ENCODE assay signal across 11 cellular contexts in the genomic region with DNA sequence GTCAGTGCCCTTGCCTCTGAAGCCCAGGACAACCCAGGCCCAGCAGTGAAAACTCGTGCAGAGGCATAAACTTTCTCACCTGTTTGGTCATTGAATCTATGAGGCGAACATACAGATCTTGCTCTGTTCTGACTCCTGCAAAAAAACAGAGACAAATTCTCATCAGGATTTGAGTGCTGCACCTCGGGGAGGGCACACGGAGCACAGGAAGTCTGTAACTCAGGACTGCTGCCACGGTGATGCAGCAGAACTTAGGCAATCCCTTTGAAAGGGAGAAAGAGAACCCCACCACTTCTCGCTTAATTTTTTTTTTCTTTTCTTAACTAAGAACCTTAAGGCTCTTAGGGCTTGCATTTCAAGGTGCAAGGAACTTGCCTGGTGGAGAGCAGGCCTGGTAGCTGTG. TPM values are rescaled to one million over a fixed set of nuclear protein-coding genes. Genes with fewer than 3 reads are reported as not detected.
A peak's percentile ranks its signal among the peaks of the same experiment; 100 is the strongest.
DNase-seq lines count a peak whose midpoint lies in the region; ATAC-seq, FAIRE-seq and TF ChIP-seq lines count a peak whose summit lies in the region.
"Had no signal": no experiment of that assay in that cellular context is flagged by ENCODE, and none has a peak within 500 bp of the region (broad histone marks: within the 10 kb centered on the region; RNA-seq: fewer than 3 reads in every experiment).

No MANE protein-coding gene starts in this region.

- H3K23ac ChIP-seq in H1 (ENCODE audit: insufficient read length), result no peak overlapping the region

- no peak overlapping the region for H4K5ac ChIP-seq in H1 (ENCODE audit: insufficient read length, low read depth, low read length)

- H3K9me3 ChIP-seq in HEK293 (ENCODE audit: control insufficient read depth, insufficient read depth, low read depth, low read length) (no peaks in the 10 kb centered on the region), H1 (ENCODE audit: insufficient read depth in 2 of 2, low read depth in 1 of 2, low read length in 1 of 2) (no peaks in the 10 kb centered on the region)

- no peak overlapping the region for H2BK5ac ChIP-seq in H1 (ENCODE audit: low read depth, low read length)

- CTCF ChIA-PET in HEK293 (lab: Yijun Ruan, JAX), result no interaction called here
- CTCF ChIA-PET in H1 (lab: Charles Lee; ENCODE audit: partially characterized antibody), result interaction anchor here (1.8 kb wide), 1 partner anchor 11 kb away, joined by 4 read pairs; no protein-coding TSS in a partner anchor
- CTCF ChIA-PET in activated CD4-positive, alpha-beta memory T cell treated with anti-CD3 and anti-CD28 coated beads for 36 hours (lab: Charles Lee), result interaction anchor here (1.4 kb wide), 1 partner anchor 8 kb away, joined by 4 read pairs; no protein-coding TSS in a partner anchor

- H3K4me2 ChIP-seq in H1 (ENCODE audit: insufficient read depth in 1 of 2, low read depth in 2 of 2, low read length in 2 of 2), result peak overlapping the region in 1 of 2 experiments; percentile 80; a peak in 3 of 4 replicates

- H3K4me3 Mint-ChIP-seq in osteocyte (ENCODE audit: unreplicated experiment), result peak overlapping the region; percentile 71
- no peak overlapping the region for H3K4me3 Mint-ChIP-seq in activated CD4-positive, alpha-beta memory T cell treated with anti-CD3 and anti-CD28 coated beads for 36 hours

- TF ChIP-seq CTCF in HEK293 (tag by site-specific recombination; IDR thresholded peaks at IDR 0.05), result no peak
- no peak for TF ChIP-seq CTCF in H1 (IDR thresholded peaks at IDR 0.05; ENCODE audit: control extremely low read depth in 1 of 3, insufficient read depth in 1 of 3, low read depth in 1 of 3, low read length in 3 of 3)
- no peak for TF ChIP-seq CTCF in osteocyte (IDR thresholded peaks at IDR 0.05)

- no peak for TF ChIP-seq POLR2A in H1 (IDR thresholded peaks at IDR 0.05; ENCODE audit: control extremely low read depth in 1 of 2, low read depth in 2 of 2, low read length in 2 of 2)

- H3K14ac ChIP-seq in H1 (ENCODE audit: insufficient read length), result no peak overlapping the region

- H2BK20ac ChIP-seq in H1 (ENCODE audit: low read length), result no peak overlapping the region

- TF ChIP-seq EP300 in H1 (IDR thresholded peaks at IDR 0.05; ENCODE audit: borderline replicate concordance in 1 of 2, low read depth in 2 of 2, low read length in 2 of 2), result no peak

- TF ChIP-seq RAD21 in H1 (IDR thresholded peaks at IDR 0.05 in 1 of 2, conservative IDR thresholded peaks at IDR 0.05 in 1 of 2; ENCODE audit: low read depth in 2 of 2, low read length in 2 of 2), result no peak

- no peaks in the 10 kb centered on the region for H3K79me1 ChIP-seq in H1 (ENCODE audit: low read depth, low read length)

- H3K56ac ChIP-seq in H1 (replicated peaks; ENCODE audit: insufficient read length, low read depth, low read length), result no peak overlapping the region

- H3K36me3 ChIP-seq in HEK293 (ENCODE audit: control insufficient read depth in 2 of 2, insufficient read depth in 1 of 2, low read length in 2 of 2) (peaks cover 0 to 20% of the 10 kb centered on the region in 2 experiments; a peak in 1 of 3 replicates), H1 (ENCODE audit: control insufficient read depth in 2 of 4, insufficient read depth in 4 of 4, low read length in 3 of 4) (no peaks in the 10 kb centered on the region; a peak in 1 of 8 replicates)

- no peak overlapping the region for H2AK5ac ChIP-seq in H1 (ENCODE audit: low read depth, low read length)

- no peak for ATAC-seq in HG02938 (IDR thresholded peaks at IDR 0.05; ENCODE audit: unreplicated experiment)

- DNase-seq in COLO668 (lab: John Stamatoyannopoulos, UW; ENCODE audit: unreplicated experiment) (peak; percentile 4), H1 (ENCODE audit: low read depth in 1 of 2, low spot score in 2 of 2) (peak in 1 of 2 experiments; percentile 46), osteocyte (ENCODE audit: extremely low spot score, unreplicated experiment) (peak; percentile 21), GM03348 (ENCODE audit: low spot score) (no peak)
- no peak for DNase-seq in activated CD4-positive, alpha-beta memory T cell treated with anti-CD3 and anti-CD28 coated beads for 36 hours
- DNase-seq: NCI-H526 treated with DMSO at 0.1 percent for 48 hours, T-helper 2 cell had no signal

- H4K91ac ChIP-seq in H1 (replicated peaks; ENCODE audit: insufficient read length, low read length), result no peak overlapping the region

- no peaks in the 10 kb centered on the region for H3K79me2 ChIP-seq in H1 (ENCODE audit: control insufficient read depth in 1 of 2, insufficient read depth in 2 of 2, low read length in 2 of 2)

- no peak overlapping the region for H3K9ac ChIP-seq in H1 (replicated peaks in 1 of 4; ENCODE audit: extremely low read depth in 1 of 4, low read depth in 3 of 4, low read length in 3 of 4)

- POLR2A ChIA-PET in HEK293 (lab: Yijun Ruan, JAX) (no interaction called here), H1 (lab: Charles Lee; ENCODE audit: partially characterized antibody) (interaction anchor here (1.2 to 1.3 kb wide), 2 partner anchors 8 to 11 kb away, joined by 3 to 4 read pairs; no protein-coding TSS in a partner anchor)
- POLR2A ChIA-PET in activated CD4-positive, alpha-beta memory T cell treated with anti-CD3 and anti-CD28 coated beads for 36 hours (lab: Charles Lee), result no interaction called here

- peaks cover 5% of the 10 kb centered on the region for H3K36me3 Mint-ChIP-seq in osteocyte (ENCODE audit: unreplicated experiment)
- no peaks in the 10 kb centered on the region for H3K36me3 Mint-ChIP-seq in activated CD4-positive, alpha-beta memory T cell treated with anti-CD3 and anti-CD28 coated beads for 36 hours

- peaks cover 9% of the 10 kb centered on the region for H3K4me1 ChIP-seq in HEK293 (ENCODE audit: control insufficient read depth, insufficient read depth, low read length)
- peaks cover 12 to 19% (median 17%) of the 10 kb centered on the region in 4 experiments for H3K4me1 ChIP-seq in H1 (replicated peaks in 1 of 4; ENCODE audit: control insufficient read depth in 3 of 4, insufficient read depth in 4 of 4, low read length in 3 of 4)

- H3K27ac Mint-ChIP-seq in osteocyte (ENCODE audit: unreplicated experiment), result peak overlapping the region; percentile 52
- no peak overlapping the region for H3K27ac Mint-ChIP-seq in activated CD4-positive, alpha-beta memory T cell treated with anti-CD3 and anti-CD28 coated beads for 36 hours

- no peak overlapping the region for H3K4ac ChIP-seq in H1 (replicated peaks; ENCODE audit: insufficient read length, low read depth, low read length)

- no peak for FAIRE-seq in H1 (lab: Jason Lieb, UNC)
- FAIRE-seq: HTR-8/SVneo, islet of Langerhans had no signal

- no peak overlapping the region for H2BK15ac ChIP-seq in H1 (ENCODE audit: low read length)

- intact Hi-C loops in activated CD4-positive, alpha-beta memory T cell treated with anti-CD3 and anti-CD28 coated beads for 36 hours (cut with micrococcal nuclease), result loop anchor here (5.0 to 10.0 kb wide), 3 partner anchors 87 to 925 kb away; partner anchors contain the start of gene C10orf143

- H4K8ac ChIP-seq in H1 (ENCODE audit: extremely low read depth, insufficient read depth, low read length), result no peak overlapping the region

- H2BK12ac ChIP-seq in H1 (ENCODE audit: low read depth, low read length), result no peak overlapping the region

- WGBS in H1 (ENCODE audit: extremely low coverage in 1 of 2, insufficient coverage in 1 of 2, insufficient read length in 1 of 2, insufficient replicate concordance in 2 of 2, low coverage in 1 of 2, low lambda C conversion rate in 2 of 2, missing lambda C conversion rate in 1 of 2), 2 experiments, result 7% methylated on average over 6 of the region's 6 CpGs; no CpG with 5 or more reads in 1 of the 2 experiments

- H3K27me3 ChIP-seq in H1 (replicated peaks in 1 of 4; ENCODE audit: control insufficient read depth in 3 of 4, extremely low read depth in 1 of 4, insufficient read depth in 3 of 4, low read length in 3 of 4), result peaks cover 80 to 98% (median 90%) of the 10 kb centered on the region in 4 experiments; a peak in 6 of 7 replicates

- H3K23me2 ChIP-seq in H1 (ENCODE audit: low read depth, low read length), result peaks cover 25% of the 10 kb centered on the region; the same call in 1 of the 2 replicates

- peaks cover 15 to 19% of the 10 kb centered on the region in 2 experiments for H4K20me1 ChIP-seq in H1 (replicated peaks in 1 of 2; ENCODE audit: control insufficient read depth in 1 of 2, insufficient read depth in 2 of 2, low read length in 2 of 2)

- H3K4me3 ChIP-seq in HEK293 (ENCODE audit: low read depth, low read length) (no peak overlapping the region), H1 (ENCODE audit: extremely low read depth in 1 of 4, insufficient read depth in 2 of 4, low read depth in 3 of 4, low read length in 4 of 4) (peak overlapping the region in 1 of 4 experiments; percentile 61; a peak in 2 of 8 replicates)

- no peak overlapping the region for H2AFZ ChIP-seq in H1 (ENCODE audit: low read length)

- no peak overlapping the region for H2BK120ac ChIP-seq in H1 (replicated peaks; ENCODE audit: low read depth, low read length)

- H3K27me3 Mint-ChIP-seq in osteocyte (ENCODE audit: unreplicated experiment), result peaks cover 62% of the 10 kb centered on the region
- H3K27me3 Mint-ChIP-seq in activated CD4-positive, alpha-beta memory T cell treated with anti-CD3 and anti-CD28 coated beads for 36 hours, result peaks cover 61% of the 10 kb centered on the region

- no peaks in the 10 kb centered on the region for H3K9me3 Mint-ChIP-seq in osteocyte (ENCODE audit: unreplicated experiment)
- no peaks in the 10 kb centered on the region for H3K9me3 Mint-ChIP-seq in activated CD4-positive, alpha-beta memory T cell treated with anti-CD3 and anti-CD28 coated beads for 36 hours

- H3K18ac ChIP-seq in H1 (ENCODE audit: extremely low read depth, low read length), result no peak overlapping the region

- H3K27ac ChIP-seq in HEK293 (ENCODE audit: extremely low read depth, low read depth, low read length), result no peak overlapping the region
- no peak overlapping the region for H3K27ac ChIP-seq in H1 (ENCODE audit: low read depth, low read length)

- peaks cover 21% of the 10 kb centered on the region for H3K4me1 Mint-ChIP-seq in osteocyte (ENCODE audit: unreplicated experiment)
- peaks cover 20% of the 10 kb centered on the region for H3K4me1 Mint-ChIP-seq in activated CD4-positive, alpha-beta memory T cell treated with anti-CD3 and anti-CD28 coated beads for 36 hours (ENCODE audit: low read depth)

RNA-seq across cellular contexts. Expression of gene EBF3, which starts 2.0 kb away (rescaled TPM):
- 0.26 and 0.38 TPM in 2 replicates for total RNA-seq in H1 (2021; fragmentation: NEBNext Ultra II Directional; extraction: Animal tissue kit (Norgen Biotek cat#: 25700))
- 0.08 and 0.20 TPM in 2 replicates for polyA plus RNA-seq in H1 (2011; rRNA removed)
- polyA plus RNA-seq in H1 (2011; cell fraction: cytosol; rRNA removed), result 0.31 TPM
- polyA plus RNA-seq in H1 (2011; cell fraction: nucleus; rRNA removed), result 0.40 TPM
- polyA plus RNA-seq in H1 (2012, experiment 1 of 2), result 0.07 to 0.15 TPM (median 0.12 TPM) in 4 replicates
- 0.07 TPM for polyA plus RNA-seq in H1 (2012, experiment 2 of 2)
- 0.10 TPM for polyA plus RNA-seq in H1 (2013, experiment 1 of 2)
- 0.09 TPM for polyA plus RNA-seq in H1 (2013, experiment 2 of 2)
- polyA minus RNA-seq in H1 (2011; rRNA and poly(A)+ RNA removed), result 0.76 TPM in 1 of 2 replicates, not detected in the other
- polyA minus RNA-seq in H1 (2011; cell fraction: cytosol; rRNA and poly(A)+ RNA removed), result not detected
- polyA minus RNA-seq in H1 (2011; cell fraction: nucleus; rRNA and poly(A)+ RNA removed), result 0.30 TPM
- 0.59 and 0.63 TPM in 2 replicates for total RNA-seq in osteocyte
- total RNA-seq in activated CD4-positive, alpha-beta memory T cell treated with anti-CD3 and anti-CD28 coated beads for 36 hours, result not detected

Comparison
In these comparisons a context has a peak if more than half of its experiments do, and no peak if none do; other contexts are left out.
1. DNase-seq: peak in COLO668 (single experiment) and osteocyte (single experiment); none in activated CD4-positive, alpha-beta memory T cell treated with anti-CD3 and anti-CD28 coated beads for 36 hours (single experiment) and GM03348 (single experiment).